ENCODE assay signal across 8 cellular contexts in genomic region chr13:87952377-87952776, GRCh38.
"Had no signal": no experiment of that assay in that cellular context is flagged by ENCODE, and none has a peak within 500 bp of the region (broad histone marks: within the 10 kb centered on the region; RNA-seq: fewer than 3 reads in every experiment).

No MANE protein-coding gene starts in this region.

- H3K27ac ChIP-seq: GM23248 had no signal

- H3K4me3 ChIP-seq: GM23248, HAP-1, K562 had no signal

- H3K9me3 ChIP-seq: HAP-1 had no signal

- H3K4me1 ChIP-seq: HAP-1 had no signal

- FAIRE-seq: HTR-8/SVneo, K562 had no signal

- H3K36me3 ChIP-seq: HAP-1 had no signal

- DNase-seq: GM23248, GOT3, H7, IMR-90 had no signal

- H2AFZ ChIP-seq: GM23248 had no signal

- ATAC-seq: HCT116, K562 had no signal

- H3K9ac ChIP-seq: GM23248 had no signal
